ENCODE assay signal across 1 cellular context in the genomic region with DNA sequence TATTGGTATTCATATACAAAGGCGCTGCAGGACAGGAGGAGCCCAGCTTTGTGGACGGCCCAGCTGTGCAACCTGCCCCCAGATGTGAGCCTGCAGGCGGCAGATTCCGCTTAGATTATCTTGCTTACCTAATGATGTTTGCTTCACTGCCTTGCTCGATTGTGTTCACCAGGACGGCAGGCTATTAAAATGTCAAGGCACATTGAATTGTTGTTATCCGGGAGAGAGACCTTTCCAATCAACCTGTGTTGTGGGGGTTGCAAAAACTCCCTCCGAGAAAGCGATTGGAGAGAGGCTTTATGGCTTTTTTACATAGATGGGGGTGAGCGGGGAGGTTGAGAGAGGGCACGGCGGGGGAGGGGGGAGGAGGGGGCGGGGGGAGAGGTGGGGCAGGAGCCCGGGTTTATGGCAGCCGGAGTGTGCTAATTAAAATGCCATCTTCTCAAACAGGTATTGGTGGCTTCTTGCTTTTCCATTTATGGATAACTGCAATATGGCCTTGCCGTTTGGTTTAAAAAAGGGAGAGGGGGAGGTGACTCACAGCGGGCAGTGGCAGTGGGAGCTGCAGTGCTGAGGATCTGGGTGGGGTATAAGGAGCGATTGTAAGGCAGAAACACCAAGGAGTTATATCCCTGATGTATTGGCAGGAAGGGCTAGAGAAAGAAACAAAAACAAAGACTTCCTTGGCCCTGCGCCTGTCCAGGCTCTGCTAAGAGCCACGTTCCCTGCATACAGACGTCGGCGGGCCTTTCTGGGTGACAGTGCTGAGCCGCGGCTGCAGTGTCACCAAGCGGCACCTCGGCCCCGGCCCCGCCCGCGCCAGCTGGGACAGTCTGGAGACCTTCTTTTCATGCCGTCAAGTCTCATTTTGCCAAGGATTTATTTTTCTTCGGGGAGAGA.
TF ChIP-seq lines count a peak whose summit lies in the region.

No MANE protein-coding gene starts in this region.

TF ChIP-seq in HEK293, 187 proteins besides CTCF, POLR2A, EP300 and RAD21 (continued from another document and continues in another):
- TF ChIP-seq, protein P1, sequence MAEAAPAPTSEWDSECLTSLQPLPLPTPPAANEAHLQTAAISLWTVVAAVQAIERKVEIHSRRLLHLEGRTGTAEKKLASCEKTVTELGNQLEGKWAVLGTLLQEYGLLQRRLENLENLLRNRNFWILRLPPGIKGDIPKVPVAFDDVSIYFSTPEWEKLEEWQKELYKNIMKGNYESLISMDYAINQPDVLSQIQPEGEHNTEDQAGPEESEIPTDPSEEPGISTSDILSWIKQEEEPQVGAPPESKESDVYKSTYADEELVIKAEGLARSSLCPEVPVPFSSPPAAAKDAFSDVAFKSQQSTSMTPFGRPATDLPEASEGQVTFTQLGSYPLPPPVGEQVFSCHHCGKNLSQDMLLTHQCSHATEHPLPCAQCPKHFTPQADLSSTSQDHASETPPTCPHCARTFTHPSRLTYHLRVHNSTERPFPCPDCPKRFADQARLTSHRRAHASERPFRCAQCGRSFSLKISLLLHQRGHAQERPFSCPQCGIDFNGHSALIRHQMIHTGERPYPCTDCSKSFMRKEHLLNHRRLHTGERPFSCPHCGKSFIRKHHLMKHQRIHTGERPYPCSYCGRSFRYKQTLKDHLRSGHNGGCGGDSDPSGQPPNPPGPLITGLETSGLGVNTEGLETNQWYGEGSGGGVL (tag by site-specific recombination; IDR thresholded peaks at IDR 0.05), result peak; percentile 67
- no peak for TF ChIP-seq ZNF544 (tag by site-specific recombination; IDR thresholded peaks at IDR 0.05)
- TF ChIP-seq EGR2 (tag by site-specific recombination; IDR thresholded peaks at IDR 0.05; ENCODE audit: low read depth), result 0 out of 2 replicates have a peak, but pooled peaks have one; percentile 3
- TF ChIP-seq SETDB1 (IDR thresholded peaks at IDR 0.05; ENCODE audit: insufficient read length, low read length), result no peak
- no peak for TF ChIP-seq KLF7 (tag by site-specific recombination; IDR thresholded peaks at IDR 0.05; ENCODE audit: borderline replicate concordance)
- no peak for TF ChIP-seq OVOL3 (tag by site-specific recombination; IDR thresholded peaks at IDR 0.05)
- no peak for TF ChIP-seq ZNF10 (tag by site-specific recombination; IDR thresholded peaks at IDR 0.05)
- no peak for TF ChIP-seq GLI2 (tag by site-specific recombination; IDR thresholded peaks at IDR 0.05; ENCODE audit: borderline replicate concordance, low read depth)
- no peak for TF ChIP-seq WT1 (tag by site-specific recombination; IDR thresholded peaks at IDR 0.05)
- TF ChIP-seq, protein P2, sequence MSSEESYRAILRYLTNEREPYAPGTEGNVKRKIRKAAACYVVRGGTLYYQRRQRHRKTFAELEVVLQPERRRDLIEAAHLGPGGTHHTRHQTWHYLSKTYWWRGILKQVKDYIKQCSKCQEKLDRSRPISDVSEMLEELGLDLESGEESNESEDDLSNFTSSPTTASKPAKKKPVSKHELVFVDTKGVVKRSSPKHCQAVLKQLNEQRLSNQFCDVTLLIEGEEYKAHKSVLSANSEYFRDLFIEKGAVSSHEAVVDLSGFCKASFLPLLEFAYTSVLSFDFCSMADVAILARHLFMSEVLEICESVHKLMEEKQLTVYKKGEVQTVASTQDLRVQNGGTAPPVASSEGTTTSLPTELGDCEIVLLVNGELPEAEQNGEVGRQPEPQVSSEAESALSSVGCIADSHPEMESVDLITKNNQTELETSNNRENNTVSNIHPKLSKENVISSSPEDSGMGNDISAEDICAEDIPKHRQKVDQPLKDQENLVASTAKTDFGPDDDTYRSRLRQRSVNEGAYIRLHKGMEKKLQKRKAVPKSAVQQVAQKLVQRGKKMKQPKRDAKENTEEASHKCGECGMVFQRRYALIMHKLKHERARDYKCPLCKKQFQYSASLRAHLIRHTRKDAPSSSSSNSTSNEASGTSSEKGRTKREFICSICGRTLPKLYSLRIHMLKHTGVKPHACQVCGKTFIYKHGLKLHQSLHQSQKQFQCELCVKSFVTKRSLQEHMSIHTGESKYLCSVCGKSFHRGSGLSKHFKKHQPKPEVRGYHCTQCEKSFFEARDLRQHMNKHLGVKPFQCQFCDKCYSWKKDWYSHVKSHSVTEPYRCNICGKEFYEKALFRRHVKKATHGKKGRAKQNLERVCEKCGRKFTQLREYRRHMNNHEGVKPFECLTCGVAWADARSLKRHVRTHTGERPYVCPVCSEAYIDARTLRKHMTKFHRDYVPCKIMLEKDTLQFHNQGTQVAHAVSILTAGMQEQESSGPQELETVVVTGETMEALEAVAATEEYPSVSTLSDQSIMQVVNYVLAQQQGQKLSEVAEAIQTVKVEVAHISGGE (tag by site-specific recombination; conservative IDR thresholded peaks at IDR 0.05; ENCODE audit: low read depth), result no peak
- no peak for TF ChIP-seq ZNF19 (tag by site-specific recombination; IDR thresholded peaks at IDR 0.05; ENCODE audit: low read depth)
- 0 out of 2 replicates have a peak, but pooled peaks have one; percentile 51 for TF ChIP-seq ZNF596 (tag by site-specific recombination; IDR thresholded peaks at IDR 0.05)
- no peak for TF ChIP-seq ZNF621 (tag by site-specific recombination; IDR thresholded peaks at IDR 0.05)
- TF ChIP-seq SP7 (tag by site-specific recombination; IDR thresholded peaks at IDR 0.05), result peak; percentile 22; the same call in 1 of the 2 replicates
- no peak for TF ChIP-seq ZBTB1 (tag by site-specific recombination; IDR thresholded peaks at IDR 0.05)
- TF ChIP-seq GLIS2 (tag by site-specific recombination; IDR thresholded peaks at IDR 0.05), result no peak
- TF ChIP-seq ZNF658 (tag by site-specific recombination; IDR thresholded peaks at IDR 0.05), result no peak
- no peak for TF ChIP-seq ZNF23 (tag by site-specific recombination; IDR thresholded peaks at IDR 0.05; ENCODE audit: borderline replicate concordance)
- no peak for TF ChIP-seq HOXC10 (CRISPR knock-in tag; IDR thresholded peaks at IDR 0.05)
- TF ChIP-seq ZBTB20 (tag by site-specific recombination; IDR thresholded peaks at IDR 0.05), result no peak
- no peak for TF ChIP-seq ZNF660 (tag by site-specific recombination; IDR thresholded peaks at IDR 0.05)
- 0 out of 2 replicates have a peak, but pooled peaks have one; percentile 39 for TF ChIP-seq ZNF2 (tag by site-specific recombination; IDR thresholded peaks at IDR 0.05)
- TF ChIP-seq ZNF600 (tag by site-specific recombination; IDR thresholded peaks at IDR 0.05), result no peak
- TF ChIP-seq, protein P3, sequence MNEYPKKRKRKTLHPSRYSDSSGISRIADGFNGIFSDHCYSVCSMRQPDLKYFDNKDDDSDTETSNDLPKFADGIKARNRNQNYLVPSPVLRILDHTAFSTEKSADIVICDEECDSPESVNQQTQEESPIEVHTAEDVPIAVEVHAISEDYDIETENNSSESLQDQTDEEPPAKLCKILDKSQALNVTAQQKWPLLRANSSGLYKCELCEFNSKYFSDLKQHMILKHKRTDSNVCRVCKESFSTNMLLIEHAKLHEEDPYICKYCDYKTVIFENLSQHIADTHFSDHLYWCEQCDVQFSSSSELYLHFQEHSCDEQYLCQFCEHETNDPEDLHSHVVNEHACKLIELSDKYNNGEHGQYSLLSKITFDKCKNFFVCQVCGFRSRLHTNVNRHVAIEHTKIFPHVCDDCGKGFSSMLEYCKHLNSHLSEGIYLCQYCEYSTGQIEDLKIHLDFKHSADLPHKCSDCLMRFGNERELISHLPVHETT (tag by site-specific recombination; IDR thresholded peaks at IDR 0.05), result no peak
- peak; percentile 28; the same call in 1 of the 2 replicates for TF ChIP-seq SP2 (tag by site-specific recombination; IDR thresholded peaks at IDR 0.05)
- TF ChIP-seq ZNF501 (tag by site-specific recombination; IDR thresholded peaks at IDR 0.05), result no peak
- no peak for TF ChIP-seq ZNF132 (tag by site-specific recombination; IDR thresholded peaks at IDR 0.05; ENCODE audit: borderline replicate concordance)
- TF ChIP-seq PATZ1 (tag by site-specific recombination; IDR thresholded peaks at IDR 0.05), result no peak
- 0 out of 2 replicates have a peak, but pooled peaks have one; percentile 14 for TF ChIP-seq PRDM6 (tag by site-specific recombination; IDR thresholded peaks at IDR 0.05)
- no peak for TF ChIP-seq YY2 (tag by site-specific recombination; IDR thresholded peaks at IDR 0.05)
- TF ChIP-seq, protein P4, sequence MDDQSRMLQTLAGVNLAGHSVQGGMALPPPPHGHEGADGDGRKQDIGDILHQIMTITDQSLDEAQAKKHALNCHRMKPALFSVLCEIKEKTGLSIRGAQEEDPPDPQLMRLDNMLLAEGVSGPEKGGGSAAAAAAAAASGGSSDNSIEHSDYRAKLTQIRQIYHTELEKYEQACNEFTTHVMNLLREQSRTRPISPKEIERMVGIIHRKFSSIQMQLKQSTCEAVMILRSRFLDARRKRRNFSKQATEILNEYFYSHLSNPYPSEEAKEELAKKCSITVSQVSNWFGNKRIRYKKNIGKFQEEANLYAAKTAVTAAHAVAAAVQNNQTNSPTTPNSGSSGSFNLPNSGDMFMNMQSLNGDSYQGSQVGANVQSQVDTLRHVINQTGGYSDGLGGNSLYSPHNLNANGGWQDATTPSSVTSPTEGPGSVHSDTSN (CRISPR knock-in tag; IDR thresholded peaks at IDR 0.05), result no peak
- TF ChIP-seq, protein P5, sequence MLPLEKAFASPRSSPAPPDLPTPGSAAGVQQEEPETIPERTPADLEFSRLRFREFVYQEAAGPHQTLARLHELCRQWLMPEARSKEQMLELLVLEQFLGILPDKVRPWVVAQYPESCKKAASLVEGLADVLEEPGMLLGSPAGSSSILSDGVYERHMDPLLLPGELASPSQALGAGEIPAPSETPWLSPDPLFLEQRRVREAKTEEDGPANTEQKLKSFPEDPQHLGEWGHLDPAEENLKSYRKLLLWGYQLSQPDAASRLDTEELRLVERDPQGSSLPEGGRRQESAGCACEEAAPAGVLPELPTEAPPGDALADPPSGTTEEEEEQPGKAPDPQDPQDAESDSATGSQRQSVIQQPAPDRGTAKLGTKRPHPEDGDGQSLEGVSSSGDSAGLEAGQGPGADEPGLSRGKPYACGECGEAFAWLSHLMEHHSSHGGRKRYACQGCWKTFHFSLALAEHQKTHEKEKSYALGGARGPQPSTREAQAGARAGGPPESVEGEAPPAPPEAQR (tag by site-specific recombination; IDR thresholded peaks at IDR 0.05), result no peak
- no peak for TF ChIP-seq ZBTB21 (tag by site-specific recombination; IDR thresholded peaks at IDR 0.05)
- no peak for TF ChIP-seq ZNF239 (tag by site-specific recombination; IDR thresholded peaks at IDR 0.05)
- no peak for TF ChIP-seq ZNF394 (tag by site-specific recombination; IDR thresholded peaks at IDR 0.05; ENCODE audit: borderline replicate concordance)
- TF ChIP-seq, protein P6, sequence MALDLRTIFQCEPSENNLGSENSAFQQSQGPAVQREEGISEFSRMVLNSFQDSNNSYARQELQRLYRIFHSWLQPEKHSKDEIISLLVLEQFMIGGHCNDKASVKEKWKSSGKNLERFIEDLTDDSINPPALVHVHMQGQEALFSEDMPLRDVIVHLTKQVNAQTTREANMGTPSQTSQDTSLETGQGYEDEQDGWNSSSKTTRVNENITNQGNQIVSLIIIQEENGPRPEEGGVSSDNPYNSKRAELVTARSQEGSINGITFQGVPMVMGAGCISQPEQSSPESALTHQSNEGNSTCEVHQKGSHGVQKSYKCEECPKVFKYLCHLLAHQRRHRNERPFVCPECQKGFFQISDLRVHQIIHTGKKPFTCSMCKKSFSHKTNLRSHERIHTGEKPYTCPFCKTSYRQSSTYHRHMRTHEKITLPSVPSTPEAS (tag by site-specific recombination; IDR thresholded peaks at IDR 0.05), result no peak
- TF ChIP-seq SCRT2 (tag by site-specific recombination; IDR thresholded peaks at IDR 0.05), result no peak
- TF ChIP-seq, protein P7, sequence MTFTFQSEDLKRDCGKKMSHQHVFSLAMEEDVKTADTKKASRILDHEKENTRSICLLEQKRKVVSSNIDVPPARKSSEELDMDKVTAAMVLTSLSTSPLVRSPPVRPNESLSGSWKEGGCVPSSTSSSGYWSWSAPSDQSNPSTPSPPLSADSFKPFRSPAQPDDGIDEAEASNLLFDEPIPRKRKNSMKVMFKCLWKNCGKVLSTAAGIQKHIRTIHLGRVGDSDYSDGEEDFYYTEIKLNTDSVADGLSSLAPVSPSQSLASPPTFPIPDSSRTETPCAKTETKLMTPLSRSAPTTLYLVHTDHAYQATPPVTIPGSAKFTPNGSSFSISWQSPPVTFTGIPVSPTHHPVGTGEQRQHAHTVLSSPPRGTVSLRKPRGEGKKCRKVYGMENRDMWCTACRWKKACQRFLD (tag by site-specific recombination; IDR thresholded peaks at IDR 0.05), result no peak
- TF ChIP-seq ZNF416 (tag by site-specific recombination; IDR thresholded peaks at IDR 0.05), result no peak
- TF ChIP-seq PRDM1 (tag by site-specific recombination; IDR thresholded peaks at IDR 0.05), result no peak
- no peak for TF ChIP-seq ZNF366 (tag by site-specific recombination; conservative IDR thresholded peaks at IDR 0.05)
- no peak for TF ChIP-seq ZNF473 (tag by site-specific recombination; IDR thresholded peaks at IDR 0.05)
- TF ChIP-seq, protein P8, sequence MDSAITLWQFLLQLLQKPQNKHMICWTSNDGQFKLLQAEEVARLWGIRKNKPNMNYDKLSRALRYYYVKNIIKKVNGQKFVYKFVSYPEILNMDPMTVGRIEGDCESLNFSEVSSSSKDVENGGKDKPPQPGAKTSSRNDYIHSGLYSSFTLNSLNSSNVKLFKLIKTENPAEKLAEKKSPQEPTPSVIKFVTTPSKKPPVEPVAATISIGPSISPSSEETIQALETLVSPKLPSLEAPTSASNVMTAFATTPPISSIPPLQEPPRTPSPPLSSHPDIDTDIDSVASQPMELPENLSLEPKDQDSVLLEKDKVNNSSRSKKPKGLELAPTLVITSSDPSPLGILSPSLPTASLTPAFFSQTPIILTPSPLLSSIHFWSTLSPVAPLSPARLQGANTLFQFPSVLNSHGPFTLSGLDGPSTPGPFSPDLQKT (IDR thresholded peaks at IDR 0.05; ENCODE audit: borderline replicate concordance, low read depth, low read length), result no peak
